Comparison of ENCODE assay signal across 16 cellular contexts in the genomic region with DNA sequence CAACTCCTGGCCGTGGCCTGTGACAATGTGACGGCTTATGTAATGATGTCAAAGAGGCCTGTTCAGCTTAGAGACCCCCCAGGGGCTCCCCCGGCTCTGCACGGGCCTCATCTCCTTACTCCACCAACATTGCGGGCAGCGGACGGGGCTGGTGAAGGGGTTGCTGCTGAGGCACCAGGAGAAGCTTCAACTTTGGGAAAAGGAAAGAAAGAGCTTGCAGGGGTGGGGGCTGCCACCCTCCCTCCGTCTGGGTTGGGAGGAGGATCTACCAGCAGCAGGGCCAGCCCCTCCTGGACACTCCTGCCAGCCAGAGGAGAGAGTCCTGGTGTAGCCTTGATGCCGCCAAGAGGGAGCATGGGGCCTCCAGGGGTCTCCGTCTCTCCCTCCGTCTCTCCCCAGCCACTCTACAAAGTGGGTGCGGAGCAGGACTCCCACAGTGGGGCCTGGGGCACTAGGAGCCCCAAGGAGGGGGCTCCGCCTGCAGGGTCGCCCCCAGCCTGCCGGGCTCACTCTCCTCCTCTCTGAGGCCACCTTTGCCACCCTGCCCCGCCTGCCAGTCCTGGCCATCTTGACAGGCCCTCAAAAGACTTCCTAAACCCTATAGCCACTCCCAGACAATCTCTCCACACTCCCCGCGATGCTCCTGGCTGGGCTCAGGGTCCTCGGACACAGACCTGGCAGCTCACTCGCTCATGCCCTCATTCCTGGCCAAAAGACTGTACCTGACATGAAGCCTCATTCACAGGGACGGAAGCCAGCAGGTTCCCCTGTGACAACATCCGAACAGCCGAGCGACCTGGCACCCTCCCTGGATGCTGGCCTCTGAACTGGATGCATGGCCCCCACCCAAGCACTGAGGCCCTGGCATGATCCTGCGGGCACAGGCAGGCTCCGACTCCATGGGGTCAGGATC.
"Had no signal": no experiment of that assay in that cellular context is flagged by ENCODE, and none has a peak within 500 bp of the region (broad histone marks: within the 10 kb centered on the region; RNA-seq: fewer than 3 reads in every experiment).

No MANE protein-coding gene starts in this region.

- DNase-seq: activated CD4-positive, alpha-beta T cell treated with anti-CD3 and anti-CD28 coated beads for 48 hours; activated CD8-positive, alpha-beta memory T cell treated with anti-CD3 and anti-CD28 coated beads, Interleukin-2, amount 50 U/mL, for 48 hours; activated CD8-positive, alpha-beta T cell treated with anti-CD3 and anti-CD28 coated beads, Interleukin-2, amount 10 ng/mL, durations not matched to agents 7 days and 5 days; activated naive CD4-positive, alpha-beta T cell; activated naive CD8-positive, alpha-beta T cell treated with anti-CD3 and anti-CD28 coated beads, Interleukin-2, amount 50 U/mL, for 24 hours; central memory CD4-positive, alpha-beta T cell; effector memory CD4-positive, alpha-beta T cell; gastrocnemius medialis; stimulated activated CD4-positive, alpha-beta T cell treated with anti-CD3 and anti-CD28 coated beads, Interleukin-4, amount 100 ng/mL, for 1 hour; stimulated activated naive CD8-positive, alpha-beta T cell treated with anti-CD3 and anti-CD28 coated beads, Interleukin-15, amount 100 ng/mL, for 72 hours; T-cell; uterus had no signal

- H3K4me1 Mint-ChIP-seq: stimulated activated naive CD8-positive, alpha-beta T cell treated with anti-CD3 and anti-CD28 coated beads, Interleukin-15, amount 100 ng/mL, for 72 hours had no signal

- H3K4me3 Mint-ChIP-seq: activated CD8-positive, alpha-beta T cell treated with anti-CD3 and anti-CD28 coated beads, Interleukin-2, amount 10 ng/mL, durations not matched to agents 7 days and 5 days; activated naive CD8-positive, alpha-beta T cell treated with anti-CD3 and anti-CD28 coated beads, Interleukin-2, amount 50 U/mL, for 24 hours; activated T-helper 1 cell treated with anti-CD3 and anti-CD28 coated beads, Interleukin-12 subunit alpha, Interleukin-12 subunit beta, Interleukin-2, Interleukin-4 antibody, amounts not matched to agents 30 ng/mL and 10 ng/mL and 1 ng/mL, durations not matched to agents 14 hours and 24 hours and 36 hours; stimulated activated naive CD8-positive, alpha-beta T cell treated with anti-CD3 and anti-CD28 coated beads, Interleukin-15, amount 100 ng/mL, for 72 hours; T-cell had no signal

- H3K9me3 Mint-ChIP-seq: activated naive CD8-positive, alpha-beta T cell treated with anti-CD3 and anti-CD28 coated beads, Interleukin-2, amount 50 U/mL, for 24 hours; activated T-helper 1 cell treated with anti-CD3 and anti-CD28 coated beads, Interleukin-12 subunit alpha, Interleukin-12 subunit beta, Interleukin-2, Interleukin-4 antibody, amounts not matched to agents 30 ng/mL and 10 ng/mL and 1 ng/mL, durations not matched to agents 14 hours and 24 hours and 36 hours; T-cell had no signal

- H3K36me3 ChIP-seq: ascending aorta, gastrocnemius medialis, thoracic aorta, uterus had no signal

- H3K4me3 ChIP-seq: ascending aorta, gastrocnemius medialis, thoracic aorta, uterus had no signal

- H3K9me3 ChIP-seq: ascending aorta, gastrocnemius medialis, thoracic aorta, uterus had no signal

- H3K36me3 Mint-ChIP-seq: T-cell had no signal

- H3K27ac Mint-ChIP-seq: activated CD8-positive, alpha-beta T cell treated with anti-CD3 and anti-CD28 coated beads, Interleukin-2, amount 10 ng/mL, durations not matched to agents 7 days and 5 days; activated naive CD8-positive, alpha-beta T cell treated with anti-CD3 and anti-CD28 coated beads, Interleukin-2, amount 50 U/mL, for 24 hours; activated T-helper 1 cell treated with anti-CD3 and anti-CD28 coated beads, Interleukin-12 subunit alpha, Interleukin-12 subunit beta, Interleukin-2, Interleukin-4 antibody, amounts not matched to agents 30 ng/mL and 10 ng/mL and 1 ng/mL, durations not matched to agents 14 hours and 24 hours and 36 hours; T-cell had no signal

- ATAC-seq: activated CD8-positive, alpha-beta T cell treated with anti-CD3 and anti-CD28 coated beads, Interleukin-2, amount 10 ng/mL, durations not matched to agents 7 days and 5 days; activated naive CD8-positive, alpha-beta T cell treated with anti-CD3 and anti-CD28 coated beads, Interleukin-2, amount 50 U/mL, for 24 hours; gastrocnemius medialis; stimulated activated naive CD8-positive, alpha-beta T cell treated with anti-CD3 and anti-CD28 coated beads, Interleukin-15, amount 100 ng/mL, for 72 hours; T-cell had no signal

- H3K27me3 ChIP-seq: ascending aorta, uterus had no signal

- H3K4me1 ChIP-seq: gastrocnemius medialis had no signal

- H3K27ac ChIP-seq: ascending aorta, epithelial cell of prostate, gastrocnemius medialis, thoracic aorta, uterus had no signal
